Comparison of ENCODE assay signal across 17 cellular contexts in the genomic region with DNA sequence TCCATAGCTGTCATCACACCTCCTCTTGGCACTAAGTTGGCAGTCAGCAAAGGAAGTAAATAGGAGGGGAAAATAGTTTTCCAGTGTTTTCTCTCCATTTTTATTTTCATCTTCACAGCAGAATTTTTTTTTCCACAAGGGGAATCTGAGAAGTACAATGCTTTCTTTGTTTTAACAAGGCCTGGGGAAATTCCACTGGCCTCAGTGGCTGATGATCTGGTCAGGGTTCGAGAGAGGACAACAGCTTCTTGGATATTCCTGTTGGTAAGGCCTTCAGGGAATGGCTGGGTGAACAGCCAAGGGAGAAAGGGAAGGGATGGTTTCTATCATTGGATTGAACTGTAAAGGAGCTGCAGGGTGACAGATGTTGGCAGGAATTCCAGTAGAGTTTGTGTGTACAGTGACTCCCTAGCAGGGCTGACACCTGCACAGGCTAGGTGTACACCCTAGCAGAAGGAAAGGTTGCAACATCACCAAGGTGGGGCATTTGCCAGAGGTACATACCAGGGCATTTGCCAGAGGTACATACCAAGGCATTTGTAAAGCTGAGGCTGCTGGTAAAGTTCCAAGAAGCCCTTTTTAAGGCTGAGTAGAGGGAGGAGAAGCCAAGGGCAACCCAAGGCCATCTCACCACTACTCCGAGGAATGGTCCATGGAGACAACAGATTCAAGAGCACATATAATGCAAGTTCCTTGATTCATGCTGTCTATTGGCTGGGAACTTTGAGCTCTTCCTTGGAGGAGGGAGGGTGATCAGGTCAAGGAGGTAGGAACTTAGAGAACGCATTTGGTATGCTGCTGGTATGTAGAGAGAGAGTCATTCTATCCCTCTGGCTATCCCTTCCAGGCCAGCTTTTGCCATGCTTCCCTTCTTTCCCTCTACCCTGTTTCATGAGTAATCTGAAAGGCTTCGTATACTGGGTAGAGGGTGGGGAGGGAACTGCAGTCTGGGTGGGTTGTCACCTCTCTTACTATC. TPM values are rescaled to one million over a fixed set of nuclear protein-coding genes. Genes with fewer than 3 reads are reported as not detected.
DNase-seq lines count a peak whose midpoint lies in the region.
"Had no signal": no experiment of that assay in that cellular context is flagged by ENCODE, and none has a peak within 500 bp of the region (broad histone marks: within the 10 kb centered on the region; RNA-seq: fewer than 3 reads in every experiment).

No MANE protein-coding gene starts in this region.

- no peak overlapping the region for H3K56ac ChIP-seq in mesendoderm (ENCODE audit: low read length)

- H3K79me1 ChIP-seq in mesendoderm (ENCODE audit: low read length): no peaks in the 10 kb centered on the region

- H2BK5ac ChIP-seq in mesendoderm (ENCODE audit: low read length): no peak overlapping the region

- no peak overlapping the region for H4K8ac ChIP-seq in mesendoderm (ENCODE audit: low read depth, low read length)

- no peak overlapping the region for H3K18ac ChIP-seq in mesendoderm (ENCODE audit: low read length)

- H3K4me3 Mint-ChIP-seq in activated T-helper 2 cell treated with anti-CD3 and anti-CD28 coated beads, Interferon-gamma antibody, Interleukin-2, Interleukin-4, amounts not matched to agents 10 μg/mL and 5 μg/mL and 100 μg/mL, durations not matched to agents 14 hours and 24 hours and 36 hours (ENCODE audit: low read depth): no peak overlapping the region
- H3K4me3 Mint-ChIP-seq: activated CD4-positive, alpha-beta memory T cell treated with anti-CD3 and anti-CD28 coated beads for 36 hours; CD8-positive, alpha-beta memory T cell; naive thymus-derived CD4-positive, alpha-beta T cell had no signal

- H3K27me3 ChIP-seq in BLaER1 treated with 17β-estradiol and CSF1 and Interleukin-3, amounts not matched to agents 10 nM and 100 nM: no peaks in the 10 kb centered on the region
- H3K27me3 ChIP-seq in mesendoderm (ENCODE audit: insufficient read depth, low read length, poor library complexity): no peaks in the 10 kb centered on the region

- H3K4ac ChIP-seq in mesendoderm (ENCODE audit: low read depth, low read length): no peak overlapping the region

- H3K79me2 ChIP-seq in mesendoderm (ENCODE audit: control insufficient read depth, insufficient read depth, low read length): no peaks in the 10 kb centered on the region

- H3K27me3 Mint-ChIP-seq in activated T-helper 2 cell treated with anti-CD3 and anti-CD28 coated beads, Interferon-gamma antibody, Interleukin-2, Interleukin-4, amounts not matched to agents 10 μg/mL and 5 μg/mL and 100 μg/mL, durations not matched to agents 14 hours and 24 hours and 36 hours (ENCODE audit: low read depth): peaks cover 14% of the 10 kb centered on the region
- H3K27me3 Mint-ChIP-seq: activated CD4-positive, alpha-beta memory T cell treated with anti-CD3 and anti-CD28 coated beads for 36 hours had no signal

- H3K23ac ChIP-seq in mesendoderm (ENCODE audit: low read length): no peak overlapping the region

- no peak overlapping the region for H2BK120ac ChIP-seq in mesendoderm (ENCODE audit: low read depth, low read length)

- no peak overlapping the region for H3K27ac Mint-ChIP-seq in activated T-helper 2 cell treated with anti-CD3 and anti-CD28 coated beads, Interferon-gamma antibody, Interleukin-2, Interleukin-4, amounts not matched to agents 10 μg/mL and 5 μg/mL and 100 μg/mL, durations not matched to agents 14 hours and 24 hours and 36 hours
- H3K27ac Mint-ChIP-seq: activated CD4-positive, alpha-beta memory T cell treated with anti-CD3 and anti-CD28 coated beads for 36 hours had no signal

- H3K4me1 Mint-ChIP-seq in activated T-helper 2 cell treated with anti-CD3 and anti-CD28 coated beads, Interferon-gamma antibody, Interleukin-2, Interleukin-4, amounts not matched to agents 10 μg/mL and 5 μg/mL and 100 μg/mL, durations not matched to agents 14 hours and 24 hours and 36 hours (ENCODE audit: low read depth): peaks cover 4% of the 10 kb centered on the region

- no peak overlapping the region for H2AK5ac ChIP-seq in mesendoderm (ENCODE audit: low read length)

- intact Hi-C loops in activated T-helper 2 cell treated with anti-CD3 and anti-CD28 coated beads, Interferon-gamma antibody, Interleukin-2, Interleukin-4, amounts not matched to agents 10 μg/mL and 5 μg/mL and 100 μg/mL, durations not matched to agents 14 hours and 24 hours and 36 hours (cut with micrococcal nuclease): no loop called here

- no peaks in the 10 kb centered on the region for H3K36me3 Mint-ChIP-seq in activated T-helper 2 cell treated with anti-CD3 and anti-CD28 coated beads, Interferon-gamma antibody, Interleukin-2, Interleukin-4, amounts not matched to agents 10 μg/mL and 5 μg/mL and 100 μg/mL, durations not matched to agents 14 hours and 24 hours and 36 hours (ENCODE audit: low read depth)
- H3K36me3 Mint-ChIP-seq: activated CD4-positive, alpha-beta memory T cell treated with anti-CD3 and anti-CD28 coated beads for 36 hours; CD8-positive, alpha-beta memory T cell; naive thymus-derived CD4-positive, alpha-beta T cell had no signal

- no peak overlapping the region for H3K4me3 ChIP-seq in BLaER1 treated with 17β-estradiol and CSF1 and Interleukin-3, amounts not matched to agents 10 nM and 100 nM
- H3K4me3 ChIP-seq in mesendoderm (ENCODE audit: low read length): no peak overlapping the region

- H3K27ac ChIP-seq in BLaER1 treated with 17β-estradiol and CSF1 and Interleukin-3, amounts not matched to agents 10 nM and 100 nM: no peak overlapping the region
- H3K27ac ChIP-seq in epithelial cell of prostate (peak overlapping the region; percentile 84), mesendoderm (ENCODE audit: low read depth, low read length) (no peak overlapping the region)

- no peak overlapping the region for H4K5ac ChIP-seq in mesendoderm (ENCODE audit: low read length)

- no CpG with 5 or more reads among the region's 4 CpGs for WGBS in mesendoderm (ENCODE audit: extremely low coverage, insufficient coverage, low lambda C conversion rate)

- H3K9me3 Mint-ChIP-seq in activated T-helper 2 cell treated with anti-CD3 and anti-CD28 coated beads, Interferon-gamma antibody, Interleukin-2, Interleukin-4, amounts not matched to agents 10 μg/mL and 5 μg/mL and 100 μg/mL, durations not matched to agents 14 hours and 24 hours and 36 hours: no peaks in the 10 kb centered on the region
- H3K9me3 Mint-ChIP-seq: activated CD4-positive, alpha-beta memory T cell treated with anti-CD3 and anti-CD28 coated beads for 36 hours had no signal

- H3K9ac ChIP-seq in BLaER1 treated with 17β-estradiol and CSF1 and Interleukin-3, amounts not matched to agents 10 nM and 100 nM: no peak overlapping the region
- no peak overlapping the region for H3K9ac ChIP-seq in mesendoderm (ENCODE audit: low read length)

- no peaks in the 10 kb centered on the region for H3K36me3 ChIP-seq in BLaER1 treated with 17β-estradiol and CSF1 and Interleukin-3, amounts not matched to agents 10 nM and 100 nM
- no peaks in the 10 kb centered on the region for H3K36me3 ChIP-seq in mesendoderm (ENCODE audit: control insufficient read depth, insufficient read depth, low read length)

- H4K20me1 ChIP-seq in BLaER1 treated with 17β-estradiol and CSF1 and Interleukin-3, amounts not matched to agents 10 nM and 100 nM: no peaks in the 10 kb centered on the region

- H3K4me1 ChIP-seq in BLaER1 treated with 17β-estradiol and CSF1 and Interleukin-3, amounts not matched to agents 10 nM and 100 nM: peaks cover 5 to 66% (median 48%) of the 10 kb centered on the region in 10 experiments
- H3K4me1 ChIP-seq in mesendoderm (ENCODE audit: control insufficient read depth, low read depth, low read length): peaks cover 2% of the 10 kb centered on the region

- peak; percentile 80 for DNase-seq in LoVo (ENCODE audit: low spot score)
- peak; percentile 93 for DNase-seq in epithelial cell of prostate (ENCODE audit: low read depth, low spot score)
- DNase-seq in mesendoderm: peak; percentile 71
- DNase-seq in activated T-helper 2 cell treated with anti-CD3 and anti-CD28 coated beads, Interferon-gamma antibody, Interleukin-2, Interleukin-4, amounts not matched to agents 10 μg/mL and 5 μg/mL and 100 μg/mL, durations not matched to agents 14 hours and 24 hours and 36 hours (ENCODE audit: low spot score): no peak
- DNase-seq in GM19240 (ENCODE audit: insufficient read length, low spot score): no peak
- no peak for DNase-seq in activated CD4-positive, alpha-beta T cell treated with anti-CD3 and anti-CD28 coated beads for 1 hour
- DNase-seq in SIG-M5 treated with dmso at 0.1 percent for 504 hours (lab: John Stamatoyannopoulos, UW; ENCODE audit: unreplicated experiment): no peak
- DNase-seq: activated CD4-positive, alpha-beta memory T cell treated with anti-CD3 and anti-CD28 coated beads for 36 hours; caudate nucleus; CD8-positive, alpha-beta memory T cell; KG1; naive thymus-derived CD4-positive, alpha-beta T cell; NCI-H1417; posterior cingulate gyrus; stimulated activated CD4-positive, alpha-beta T cell treated with anti-CD3 and anti-CD28 coated beads, Interleukin-15, amount 100 ng/mL, for 24 hours had no signal

- no peaks in the 10 kb centered on the region; a peak in 1 of 22 replicates for H3K9me3 ChIP-seq in BLaER1 treated with 17β-estradiol and CSF1 and Interleukin-3, amounts not matched to agents 10 nM and 100 nM (replicated peaks in 1 of 11)

- no peak overlapping the region for H2BK15ac ChIP-seq in mesendoderm (replicated peaks; ENCODE audit: low read depth)

- H3K4me2 ChIP-seq in BLaER1 treated with 17β-estradiol and CSF1 and Interleukin-3, amounts not matched to agents 10 nM and 100 nM: peak overlapping the region in 8 of 11 experiments; percentile 54 to 86 (median 66); a peak in 16 of 22 replicates
- no peak overlapping the region for H3K4me2 ChIP-seq in mesendoderm (ENCODE audit: low read length)

RNA-seq across cellular contexts. Expression of a gene that starts 3.1 kb away (rescaled TPM):
- 2.2 TPM for polyA plus RNA-seq in mesendoderm (2013, experiment 1 of 2)
- polyA plus RNA-seq in mesendoderm (2013, experiment 2 of 2): 2.2 TPM
- not detected in 2 replicates for total RNA-seq in activated T-helper 2 cell treated with anti-CD3 and anti-CD28 coated beads, Interferon-gamma antibody, Interleukin-2, Interleukin-4, amounts not matched to agents 10 μg/mL and 5 μg/mL and 100 μg/mL, durations not matched to agents 14 hours and 24 hours and 36 hours
- total RNA-seq: activated CD4-positive, alpha-beta memory T cell treated with anti-CD3 and anti-CD28 coated beads for 36 hours; CD8-positive, alpha-beta memory T cell; naive thymus-derived CD4-positive, alpha-beta T cell had no signal
- polyA plus RNA-seq: AG04450; CD8-positive, alpha-beta memory T cell; naive thymus-derived CD4-positive, alpha-beta T cell had no signal

Comparison
In these comparisons a context has a peak if more than half of its experiments do, and no peak if none do; other contexts are left out.
1. DNase-seq: peak in LoVo (single experiment), epithelial cell of prostate (single experiment) and mesendoderm (single experiment); none in activated T-helper 2 cell treated with anti-CD3 and anti-CD28 coated beads, Interferon-gamma antibody, Interleukin-2, Interleukin-4, amounts not matched to agents 10 μg/mL and 5 μg/mL and 100 μg/mL, durations not matched to agents 14 hours and 24 hours and 36 hours (single experiment), GM19240 (single experiment), activated CD4-positive, alpha-beta T cell treated with anti-CD3 and anti-CD28 coated beads for 1 hour (single experiment) and SIG-M5 treated with dmso at 0.1 percent for 504 hours (single experiment).